In genomic region chr18:49050462-49050861, GRCh38 we compare ENCODE assay signal across 17 cellular contexts.
"Had no signal": no experiment of that assay in that cellular context is flagged by ENCODE, and none has a peak within 500 bp of the region (broad histone marks: within the 10 kb centered on the region; RNA-seq: fewer than 3 reads in every experiment).

No MANE protein-coding gene starts in this region.

- DNase-seq: activated CD4-positive, alpha-beta T cell treated with anti-CD3 and anti-CD28 coated beads, Interleukin-2, amount 50 U/mL, for 48 hours; activated effector memory CD4-positive, alpha-beta T cell treated with Interleukin-2 at 50 U/mL for 16 hours; activated naive CD4-positive, alpha-beta T cell treated with anti-CD3 and anti-CD28 coated beads, Interleukin-2, amount 50 U/mL, for 16 hours; activated T-cell treated with anti-CD3 and anti-CD28 coated beads, Interleukin-2, amount 50 U/mL, for 1 hour; dorsolateral prefrontal cortex; hippocampal formation; left ventricle myocardium superior; mucosa of descending colon; naive thymus-derived CD4-positive, alpha-beta T cell; stimulated activated CD4-positive, alpha-beta T cell treated with anti-CD3 and anti-CD28 coated beads, Interleukin-12 subunit alpha, Interleukin-12 subunit beta, amount 100 ng/mL, for 4 hours; stimulated activated CD4-positive, alpha-beta T cell treated with anti-CD3 and anti-CD28 coated beads, Interleukin-2, amount 100 ng/mL, for 24 hours; stomach; testis; upper lobe of left lung; WERI-Rb-1 had no signal

- ATAC-seq: left ventricle myocardium superior; naive thymus-derived CD4-positive, alpha-beta T cell had no signal

- H3K27ac Mint-ChIP-seq: memory B cell; naive thymus-derived CD4-positive, alpha-beta T cell had no signal

- H3K27me3 Mint-ChIP-seq: memory B cell; naive thymus-derived CD4-positive, alpha-beta T cell had no signal

- H3K9me3 ChIP-seq: mucosa of descending colon, stomach, testis, upper lobe of left lung had no signal

- H3K27me3 ChIP-seq: cardiac muscle cell, dorsolateral prefrontal cortex, stomach, testis, upper lobe of left lung had no signal

- H3K27ac ChIP-seq: cardiac muscle cell, dorsolateral prefrontal cortex, stomach, testis, upper lobe of left lung, WERI-Rb-1 had no signal

- H3K4me1 ChIP-seq: testis had no signal

- H3K9me3 Mint-ChIP-seq: memory B cell; naive thymus-derived CD4-positive, alpha-beta T cell had no signal

- H3K4me3 ChIP-seq: cardiac muscle cell, dorsolateral prefrontal cortex, mucosa of descending colon, stomach, testis, upper lobe of left lung had no signal

- H3K36me3 ChIP-seq: cardiac muscle cell, stomach, upper lobe of left lung, WERI-Rb-1 had no signal

- H3K4me3 Mint-ChIP-seq: memory B cell; naive thymus-derived CD4-positive, alpha-beta T cell had no signal
